Comparison of ENCODE assay signal across 7 cellular contexts in the genomic region with DNA sequence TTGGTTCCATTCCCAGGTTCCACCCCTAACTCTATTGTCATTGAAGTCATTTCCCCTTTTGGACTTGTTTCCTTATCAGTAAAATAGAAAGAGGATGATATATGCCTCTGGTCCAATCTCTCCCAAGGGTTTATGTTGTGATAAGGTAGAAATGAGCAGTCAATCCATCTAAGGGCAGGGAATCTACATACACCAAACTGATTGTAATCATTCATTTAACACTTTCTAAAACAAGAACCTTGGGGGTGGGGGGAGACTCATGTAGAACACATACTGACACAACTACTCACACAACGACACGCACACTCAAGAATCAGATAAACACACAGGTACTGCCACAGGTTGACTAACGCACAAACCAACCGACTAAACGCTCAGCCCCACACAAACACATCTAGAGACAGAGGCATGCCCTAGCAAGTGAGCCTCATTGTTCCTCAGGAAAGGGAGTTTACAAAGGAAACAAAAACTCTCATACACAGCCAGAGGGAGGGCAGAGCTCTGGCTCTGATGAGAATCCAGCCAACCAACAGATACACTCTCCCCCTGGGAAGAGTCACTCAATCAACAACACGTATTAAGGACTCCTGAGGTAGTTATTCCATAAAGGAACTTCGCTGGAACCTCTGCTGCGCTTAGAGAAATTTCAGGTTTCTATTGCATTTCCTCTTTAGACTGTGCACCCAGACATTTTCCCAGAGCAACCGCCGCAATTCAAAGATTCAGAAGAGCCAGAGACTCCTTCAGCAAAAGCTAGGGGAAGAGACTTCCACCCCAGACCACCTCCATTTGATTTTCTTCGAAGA.
DNase-seq lines count a peak whose midpoint lies in the region; ATAC-seq and TF ChIP-seq lines count a peak whose summit lies in the region.

No MANE protein-coding gene starts in this region.

- H3K4me1 Mint-ChIP-seq in activated naive CD8-positive, alpha-beta T cell treated with anti-CD3 and anti-CD28 coated beads, Interleukin-2, amount 50 U/mL, for 24 hours, result peaks cover 42% of the 10 kb centered on the region
- H3K4me1 Mint-ChIP-seq in stimulated activated naive B cell treated with anti-CD40 and anti-IgM and Interleukin-4, amounts not matched to agents 10 μg/mL and 1 μg/mL and 100 μg/mL, for 72 hours, result peaks cover 30 to 54% of the 10 kb centered on the region in 2 donors

- H3K4me1 ChIP-seq in iPS-18a (ENCODE audit: control insufficient read depth, low read depth, low read length), result peaks cover 25% of the 10 kb centered on the region

- no peaks in the 10 kb centered on the region for H3K27me3 Mint-ChIP-seq in activated naive CD8-positive, alpha-beta T cell treated with anti-CD3 and anti-CD28 coated beads, Interleukin-2, amount 50 U/mL, for 24 hours
- no peaks in the 10 kb centered on the region for H3K27me3 Mint-ChIP-seq in stimulated activated naive B cell treated with anti-CD40 and anti-IgM and Interleukin-4, amounts not matched to agents 10 μg/mL and 1 μg/mL and 100 μg/mL, for 72 hours

- no peaks in the 10 kb centered on the region for H3K36me3 ChIP-seq in iPS-18a (ENCODE audit: control insufficient read depth, low read depth, low read length)

- H3K4me3 ChIP-seq in GM12864 (ENCODE audit: low read depth, low read length) (peak overlapping the region; percentile 62), iPS-18a (ENCODE audit: low read length) (peak overlapping the region; percentile 95)

- DNase-seq in GM12864 (ENCODE audit: low read depth) (no peak), KBM-7 (peak; percentile 60)
- DNase-seq in activated naive CD8-positive, alpha-beta T cell treated with anti-CD3 and anti-CD28 coated beads, Interleukin-2, amount 50 U/mL, for 24 hours, result no peak
- DNase-seq in stimulated activated naive B cell treated with anti-CD40 and anti-IgM and Interleukin-4, amounts not matched to agents 10 μg/mL and 1 μg/mL and 100 μg/mL, for 72 hours, result no peak

- peak overlapping the region; percentile 87 for H3K4me3 Mint-ChIP-seq in activated naive CD8-positive, alpha-beta T cell treated with anti-CD3 and anti-CD28 coated beads, Interleukin-2, amount 50 U/mL, for 24 hours
- peak overlapping the region; percentile 89 to 93 for H3K4me3 Mint-ChIP-seq in stimulated activated naive B cell treated with anti-CD40 and anti-IgM and Interleukin-4, amounts not matched to agents 10 μg/mL and 1 μg/mL and 100 μg/mL, for 72 hours

- H3K27ac Mint-ChIP-seq in activated naive CD8-positive, alpha-beta T cell treated with anti-CD3 and anti-CD28 coated beads, Interleukin-2, amount 50 U/mL, for 24 hours, result peak overlapping the region; percentile 82
- H3K27ac Mint-ChIP-seq in stimulated activated naive B cell treated with anti-CD40 and anti-IgM and Interleukin-4, amounts not matched to agents 10 μg/mL and 1 μg/mL and 100 μg/mL, for 72 hours, result peak overlapping the region; percentile 75

- no peak for TF ChIP-seq CTCF in GM12864 (IDR thresholded peaks at IDR 0.05; ENCODE audit: low read depth, low read length, missing control alignments)

- no peak for ATAC-seq in activated naive CD8-positive, alpha-beta T cell treated with anti-CD3 and anti-CD28 coated beads, Interleukin-2, amount 50 U/mL, for 24 hours
- no peak for ATAC-seq in stimulated activated naive B cell treated with anti-CD40 and anti-IgM and Interleukin-4, amounts not matched to agents 10 μg/mL and 1 μg/mL and 100 μg/mL, for 72 hours (replicated peaks)
- ATAC-seq in HG03432 (IDR thresholded peaks at IDR 0.05; ENCODE audit: unreplicated experiment) (no peak), GM19324 (IDR thresholded peaks at IDR 0.05; ENCODE audit: low FRiP score, unreplicated experiment) (no peak)

- H3K36me3 Mint-ChIP-seq in activated naive CD8-positive, alpha-beta T cell treated with anti-CD3 and anti-CD28 coated beads, Interleukin-2, amount 50 U/mL, for 24 hours (ENCODE audit: low read depth), result peaks cover 6% of the 10 kb centered on the region
- H3K36me3 Mint-ChIP-seq in stimulated activated naive B cell treated with anti-CD40 and anti-IgM and Interleukin-4, amounts not matched to agents 10 μg/mL and 1 μg/mL and 100 μg/mL, for 72 hours, result peaks cover 1 to 3% of the 10 kb centered on the region in 2 donors

- H3K27ac ChIP-seq in iPS-18a (ENCODE audit: low read length), result peak overlapping the region; percentile 96

- H3K9ac ChIP-seq in iPS-18a (ENCODE audit: low read length), result peak overlapping the region; percentile 95

- no peaks in the 10 kb centered on the region for H3K27me3 ChIP-seq in iPS-18a (ENCODE audit: control insufficient read depth, insufficient read depth, low read length)

- H3K9me3 ChIP-seq in iPS-18a (ENCODE audit: control insufficient read depth, low read depth, low read length), result no peaks in the 10 kb centered on the region

- H3K9me3 Mint-ChIP-seq in activated naive CD8-positive, alpha-beta T cell treated with anti-CD3 and anti-CD28 coated beads, Interleukin-2, amount 50 U/mL, for 24 hours, result no peaks in the 10 kb centered on the region
- no peaks in the 10 kb centered on the region for H3K9me3 Mint-ChIP-seq in stimulated activated naive B cell treated with anti-CD40 and anti-IgM and Interleukin-4, amounts not matched to agents 10 μg/mL and 1 μg/mL and 100 μg/mL, for 72 hours

- in situ Hi-C loops in KBM-7 (cut with MboI; ENCODE audit: low pct_unique_long_range_greater_than_20kb, low sequenced_read_pairs), result no loop called here
